Comparison of ENCODE assay signal across 11 cellular contexts in the genomic region with DNA sequence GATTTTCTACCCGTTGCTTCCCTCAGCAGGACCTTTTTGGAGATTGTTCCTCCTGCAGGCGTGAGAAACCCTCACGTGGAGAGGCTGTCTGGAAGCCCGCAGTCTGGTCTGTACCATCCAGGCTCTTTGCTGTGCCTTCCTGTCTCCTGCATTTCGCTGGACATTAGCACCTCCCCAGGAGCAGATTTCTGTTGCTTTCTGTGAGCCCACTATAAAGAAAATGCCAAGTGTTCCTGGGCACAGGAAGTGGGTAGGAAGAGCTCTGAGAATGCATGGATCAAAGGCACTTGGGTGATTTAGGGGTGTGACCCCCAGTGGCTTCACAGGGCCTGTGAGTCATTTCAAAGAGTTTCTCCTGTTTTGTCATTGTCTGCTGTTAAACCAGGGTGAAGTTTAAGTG. TPM values are rescaled to one million over a fixed set of nuclear protein-coding genes. Genes with fewer than 3 reads are reported as not detected.
DNase-seq lines count a peak whose midpoint lies in the region; ATAC-seq and TF ChIP-seq lines count a peak whose summit lies in the region.
"Had no signal": no experiment of that assay in that cellular context is flagged by ENCODE, and none has a peak within 500 bp of the region (broad histone marks: within the 10 kb centered on the region; RNA-seq: fewer than 3 reads in every experiment).

No MANE protein-coding gene starts in this region.

- TF ChIP-seq POLR2A in thyroid gland (IDR thresholded peaks at IDR 0.05), result no peak

- H3K9me3 ChIP-seq in HUES6 (ENCODE audit: control insufficient read depth, insufficient read depth, low read depth, low read length), result peaks cover 13% of the 10 kb centered on the region
- no peaks in the 10 kb centered on the region for H3K9me3 ChIP-seq in thyroid gland

- CTCF ChIA-PET in MCF 10A (lab: Yijun Ruan, JAX), result interaction anchor here (0.6 kb wide), 1 partner anchor 307 kb away, joined by 3 read pairs; no protein-coding TSS in a partner anchor

- no TSS peak for BruUV-seq in MCF 10A (replicated peaks; lab: Mats Ljungman, UMichigan)

- H3K9ac ChIP-seq in HUES6 (ENCODE audit: low read length), result peak overlapping the region; percentile 38

- no peak overlapping the region for H3K27ac Mint-ChIP-seq in MCF 10A (ENCODE audit: low read depth, unreplicated experiment)
- H3K27ac Mint-ChIP-seq in stimulated activated naive CD8-positive, alpha-beta T cell treated with anti-CD3 and anti-CD28 coated beads, Interleukin-15, amount 100 ng/mL, for 72 hours, result no peak overlapping the region
- H3K27ac Mint-ChIP-seq: effector memory CD8-positive, alpha-beta T cell had no signal

- DNase-seq in MCF 10A (ENCODE audit: unreplicated experiment), result peak; percentile 61
- peak; percentile 85 for DNase-seq in islet precursor cell
- DNase-seq in thyroid gland, result no peak
- DNase-seq in mucosa of gallbladder (ENCODE audit: low spot score), result no peak
- DNase-seq in stimulated activated naive CD8-positive, alpha-beta T cell treated with anti-CD3 and anti-CD28 coated beads, Interleukin-15, amount 100 ng/mL, for 72 hours, result no peak
- DNase-seq in cerebellar nuclear complex (lab: John Stamatoyannopoulos, UW), result no peak
- DNase-seq: effector memory CD8-positive, alpha-beta T cell; naive B cell; NCI-H1694 treated with DMSO at 0.1 percent for 48 hours had no signal

- POLR2A ChIA-PET in MCF 10A (lab: Yijun Ruan, JAX), result no interaction called here

- ATAC-seq in GM18858 (IDR thresholded peaks at IDR 0.05; ENCODE audit: unreplicated experiment), result no peak
- no peak for ATAC-seq in stimulated activated naive CD8-positive, alpha-beta T cell treated with anti-CD3 and anti-CD28 coated beads, Interleukin-15, amount 100 ng/mL, for 72 hours
- ATAC-seq: effector memory CD8-positive, alpha-beta T cell had no signal

- no peaks in the 10 kb centered on the region for H3K36me3 Mint-ChIP-seq in MCF 10A (ENCODE audit: insufficient read depth, unreplicated experiment)
- H3K36me3 Mint-ChIP-seq: naive B cell had no signal

- intact Hi-C loops in MCF 10A (cut with micrococcal nuclease), result no loop called here
- intact Hi-C loops in thyroid gland (cut with DNase I), result no loop called here

- H3K9me3 Mint-ChIP-seq in MCF 10A (ENCODE audit: unreplicated experiment), result no peaks in the 10 kb centered on the region
- peaks cover 0 to 6% of the 10 kb centered on the region in 2 donors for H3K9me3 Mint-ChIP-seq in stimulated activated naive CD8-positive, alpha-beta T cell treated with anti-CD3 and anti-CD28 coated beads, Interleukin-15, amount 100 ng/mL, for 72 hours
- H3K9me3 Mint-ChIP-seq: effector memory CD8-positive, alpha-beta T cell had no signal

- H3K27ac ChIP-seq in HUES6 (ENCODE audit: low read depth, low read length) (no peak overlapping the region; the same call in 1 of the 2 replicates), thyroid gland (peak overlapping the region in 2 of 3 donors; percentile 46 to 54)

- peaks cover 8% of the 10 kb centered on the region for H3K4me1 Mint-ChIP-seq in MCF 10A (ENCODE audit: insufficient read depth, unreplicated experiment)
- no peaks in the 10 kb centered on the region for H3K4me1 Mint-ChIP-seq in stimulated activated naive CD8-positive, alpha-beta T cell treated with anti-CD3 and anti-CD28 coated beads, Interleukin-15, amount 100 ng/mL, for 72 hours
- H3K4me1 Mint-ChIP-seq: naive B cell had no signal

- H3K4me1 ChIP-seq in HUES6 (ENCODE audit: control insufficient read depth, insufficient read depth, low read length) (peaks cover 16% of the 10 kb centered on the region; the same call in 1 of the 2 replicates), thyroid gland (peaks cover 53 to 60% of the 10 kb centered on the region in 2 donors)

- 45 to 48% methylated on average over 5 of the region's 5 CpGs for WGBS in thyroid gland, 2 donors

- H3K4me3 ChIP-seq in HUES6 (ENCODE audit: low read depth, low read length) (no peak overlapping the region; the same call in 1 of the 2 replicates), thyroid gland (replicated peaks in 1 of 3) (no peak overlapping the region)

- peaks cover 6% of the 10 kb centered on the region; the same call in 1 of the 2 replicates for H3K36me3 ChIP-seq in HUES6 (ENCODE audit: control insufficient read depth, insufficient read depth, low read length)
- H3K36me3 ChIP-seq in thyroid gland, result no peaks in the 10 kb centered on the region

- H3K4me3 Mint-ChIP-seq in MCF 10A (ENCODE audit: unreplicated experiment), result no peak overlapping the region
- H3K4me3 Mint-ChIP-seq in stimulated activated naive CD8-positive, alpha-beta T cell treated with anti-CD3 and anti-CD28 coated beads, Interleukin-15, amount 100 ng/mL, for 72 hours, result no peak overlapping the region
- H3K4me3 Mint-ChIP-seq: effector memory CD8-positive, alpha-beta T cell; naive B cell had no signal

- no peaks in the 10 kb centered on the region for H3K27me3 Mint-ChIP-seq in MCF 10A (ENCODE audit: insufficient read depth, unreplicated experiment)
- no peaks in the 10 kb centered on the region for H3K27me3 Mint-ChIP-seq in stimulated activated naive CD8-positive, alpha-beta T cell treated with anti-CD3 and anti-CD28 coated beads, Interleukin-15, amount 100 ng/mL, for 72 hours

- no peak for TF ChIP-seq CTCF in MCF 10A (IDR thresholded peaks at IDR 0.05; ENCODE audit: unreplicated experiment)
- no peak for TF ChIP-seq CTCF in thyroid gland (IDR thresholded peaks at IDR 0.05)

- H3K27me3 ChIP-seq in HUES6 (ENCODE audit: control insufficient read depth, insufficient read depth, low read length) (no peaks in the 10 kb centered on the region), thyroid gland (no peaks in the 10 kb centered on the region)

RNA-seq across cellular contexts. Expression of a gene that starts 27.3 kb away (rescaled TPM):
- total RNA-seq in MCF 10A (2022), result 148 and 171 TPM in 2 replicates
- 100 to 1,000 TPM; 381 to 513 (median 419) TPM for total RNA-seq in thyroid gland
- 433 TPM for total RNA-seq in mucosa of gallbladder

Comparison
In these comparisons a context has a peak if more than half of its experiments do, and no peak if none do; other contexts are left out.
1. DNase-seq: peak in MCF 10A (single experiment) and islet precursor cell (single experiment); none in thyroid gland (0 of 2), mucosa of gallbladder (single experiment), stimulated activated naive CD8-positive, alpha-beta T cell treated with anti-CD3 and anti-CD28 coated beads, Interleukin-15, amount 100 ng/mL, for 72 hours (0 of 2) and cerebellar nuclear complex (0 of 2).